Comparison of ENCODE assay signal across 1 cellular context in genomic region chr22:36384766-36385400, GRCh38.
A peak's percentile ranks its signal among the peaks of the same experiment; 100 is the strongest.
TF ChIP-seq lines count a peak whose summit lies in the region.

No MANE protein-coding gene starts in this region.

TF ChIP-seq in GM12878, 131 proteins besides CTCF, POLR2A, EP300 and RAD21 (continued from another document):
- no peak for TF ChIP-seq SKIL (IDR thresholded peaks at IDR 0.05; ENCODE audit: low read depth, poor library complexity, severe bottlenecking)
- no peak for TF ChIP-seq NR2C1 (IDR thresholded peaks at IDR 0.05)
- peak; percentile 14 for TF ChIP-seq MEF2B (IDR thresholded peaks at IDR 0.05; ENCODE audit: partially characterized antibody, poor library complexity, severe bottlenecking)
- TF ChIP-seq ZNF592 (IDR thresholded peaks at IDR 0.05) = no peak
- TF ChIP-seq YBX1 (IDR thresholded peaks at IDR 0.05) = no peak
- no peak for TF ChIP-seq HDAC2 (IDR thresholded peaks at IDR 0.05)
- TF ChIP-seq RELB (IDR thresholded peaks at IDR 0.05; ENCODE audit: low read depth) = no peak
- no peak for TF ChIP-seq STAT3 (IDR thresholded peaks at IDR 0.05; ENCODE audit: low read depth, low read length)
- TF ChIP-seq NRF1 (conservative IDR thresholded peaks at IDR 0.05; ENCODE audit: low read depth, low read length) = no peak
- TF ChIP-seq HSF1 (IDR thresholded peaks at IDR 0.05; ENCODE audit: low read depth, low read length) = no peak
- TF ChIP-seq IRF4 (IDR thresholded peaks at IDR 0.05; ENCODE audit: low read depth, low read length) = no peak
- TF ChIP-seq ATF7 (IDR thresholded peaks at IDR 0.05; ENCODE audit: low read depth) = 0 out of 2 replicates have a peak, but pooled peaks have one; percentile 16
- 0 out of 4 replicates have a peak, but pooled peaks of 1 of the 2 experiments have one; percentile 42 for TF ChIP-seq IKZF2 (IDR thresholded peaks at IDR 0.05)
- no peak for TF ChIP-seq PBX3 (IDR thresholded peaks at IDR 0.05; ENCODE audit: insufficient replicate concordance, low read depth, low read length)
- TF ChIP-seq RELA (IDR thresholded peaks at IDR 0.05; ENCODE audit: borderline replicate concordance, partially characterized antibody) = no peak
- no peak for TF ChIP-seq BHLHE40 (IDR thresholded peaks at IDR 0.05; ENCODE audit: borderline replicate concordance in 1 of 2, low read depth in 2 of 2, low read length in 1 of 2)
- no peak for TF ChIP-seq BCL3 (IDR thresholded peaks at IDR 0.05; ENCODE audit: borderline replicate concordance, insufficient read depth, low read depth, low read length, poor library complexity, severe bottlenecking)
- TF ChIP-seq WRNIP1 (IDR thresholded peaks at IDR 0.05; ENCODE audit: borderline replicate concordance, low read depth, low read length) = no peak
- TF ChIP-seq ZZZ3 (IDR thresholded peaks at IDR 0.05; ENCODE audit: control insufficient read depth, insufficient read length, low read depth) = no peak
- no peak for TF ChIP-seq GATAD2B (conservative IDR thresholded peaks at IDR 0.05; ENCODE audit: low read depth)
- TF ChIP-seq POU2F2 (IDR thresholded peaks at IDR 0.05; ENCODE audit: borderline replicate concordance, low read depth, low read length) = no peak
